ENCODE assay signal across 8 cellular contexts in genomic region chr14:36661506-36662257, GRCh38. TPM values are rescaled to one million over a fixed set of nuclear protein-coding genes. Genes with fewer than 3 reads are reported as not detected.
DNase-seq lines count a peak whose midpoint lies in the region; ATAC-seq and TF ChIP-seq lines count a peak whose summit lies in the region.

Gene PAX9 (plus strand): TSS chr14:36661860. CDS start chr14:36662090, 230 bp downstream.

- H3K4me1 ChIP-seq in BE2C (no peaks in the 10 kb centered on the region), adrenal gland (replicated peaks in 1 of 2) (peaks cover 14 to 37% of the 10 kb centered on the region in 2 donors), iPS DF 6.9 (ENCODE audit: control insufficient read depth, insufficient read depth, low read length) (peaks cover 9% of the 10 kb centered on the region), sigmoid colon (peaks cover 0 to 68% (median 63%) of the 10 kb centered on the region in 4 donors)

- TF ChIP-seq CTCF in BE2C (IDR thresholded peaks at IDR 0.05; ENCODE audit: low read depth, low read length), result no peak
- no peak for TF ChIP-seq CTCF in adrenal gland (IDR thresholded peaks at IDR 0.05)
- TF ChIP-seq CTCF in sigmoid colon (IDR thresholded peaks at IDR 0.05), result no peak

- ATAC-seq in GM18868 (IDR thresholded peaks at IDR 0.05; ENCODE audit: unreplicated experiment), result peak; percentile 92
- peak; percentile 61 for ATAC-seq in HG03520 (IDR thresholded peaks at IDR 0.05; ENCODE audit: unreplicated experiment)

- H3K4me3 ChIP-seq in BE2C (ENCODE audit: low read depth, low read length) (no peak within 1 kb of the TSS), adrenal gland (peak within 1 kb of the TSS in 1 of 4 donors; percentile 48), iPS DF 6.9 (ENCODE audit: low read length) (peak within 1 kb of the TSS; percentile 23; the same call in 1 of the 2 replicates), sigmoid colon (peak within 1 kb of the TSS; percentile 20 to 42 (median 36))

- no peak for TF ChIP-seq POLR2A in adrenal gland (IDR thresholded peaks at IDR 0.05)
- no peak for TF ChIP-seq POLR2A in sigmoid colon (IDR thresholded peaks at IDR 0.05)

- H3K27me3 ChIP-seq in BE2C (peaks cover 98% of the 10 kb centered on the region), adrenal gland (peaks cover 96% of the 10 kb centered on the region), iPS DF 6.9 (ENCODE audit: control insufficient read depth, insufficient read depth, low read length) (peaks cover 92% of the 10 kb centered on the region), sigmoid colon (peaks cover 90 to 100% (median 96%) of the 10 kb centered on the region in 3 donors)

- WGBS in adrenal gland, 4 donors, result 2 to 3% (median 2%) methylated on average over 31 to 44 of the region's 44 CpGs
- no CpG with 5 or more reads among the region's 44 CpGs for WGBS in iPS DF 6.9 (ENCODE audit: insufficient coverage, insufficient read length)
- WGBS in sigmoid colon, 2 donors, result 1 to 4% methylated on average over 44 of the region's 44 CpGs

- H3K9me3 ChIP-seq in BE2C (no peaks in the 10 kb centered on the region), adrenal gland (replicated peaks in 1 of 3) (no peaks in the 10 kb centered on the region), iPS DF 6.9 (ENCODE audit: control insufficient read depth, insufficient read depth, low read length) (no peaks in the 10 kb centered on the region), sigmoid colon (no peaks in the 10 kb centered on the region)

- no peak for TF ChIP-seq EP300 in sigmoid colon (IDR thresholded peaks at IDR 0.05)

- H3K27ac ChIP-seq in adrenal gland, result no peak within 1 kb of the TSS
- H3K27ac ChIP-seq in iPS DF 6.9 (ENCODE audit: low read length), result no peak within 1 kb of the TSS
- peak within 1 kb of the TSS in 1 of 4 donors; percentile 24 for H3K27ac ChIP-seq in sigmoid colon

- no peaks in the 10 kb centered on the region for H3K36me3 ChIP-seq in BE2C
- no peaks in the 10 kb centered on the region for H3K36me3 ChIP-seq in adrenal gland (replicated peaks in 1 of 2)
- H3K36me3 ChIP-seq in iPS DF 6.9 (ENCODE audit: control insufficient read depth, insufficient read depth, low read length), result no peaks in the 10 kb centered on the region
- no peaks in the 10 kb centered on the region for H3K36me3 ChIP-seq in sigmoid colon

- peak; percentile 43 for DNase-seq in BE2C
- DNase-seq in NCI-H524 treated with DMSO at 0.1 percent for 48 hours (lab: John Stamatoyannopoulos, UW), result peak; percentile 79
- peak; percentile 48 to 79 (median 62) for DNase-seq in adrenal gland
- DNase-seq in iPS DF 6.9 (ENCODE audit: low read depth, low spot score), result no peak
- no peak for DNase-seq in sigmoid colon
- DNase-seq in activated CD8-positive, alpha-beta memory T cell treated with anti-CD3 and anti-CD28 coated beads, Interleukin-2, amount 50 U/mL, for 4 hours, result no peak

- intact Hi-C loops in adrenal gland (cut with DNase I), result no loop called here
- intact Hi-C loops in sigmoid colon (cut with DNase I), result no loop called here

RNA-seq across cellular contexts. Expression of gene PAX9, which starts in this region (rescaled TPM):
- not detected for polyA plus RNA-seq in BE2C (2012; ENCODE audit: insufficient read depth, insufficient read length, low read depth)
- total RNA-seq in adrenal gland (not detected), sigmoid colon (1 to 10 TPM in 2 of 4 donors, under 1 TPM in 1, not detected in 1; 0.28 to 1.2 (median 1.1) TPM)
- polyA plus RNA-seq in adrenal gland (under 1 TPM in 2 of 3 donors, not detected in 1; under 0.01 to 0.04 TPM), sigmoid colon (under 1 TPM in 2 of 3 donors, not detected in 1; under 0.01 to 0.07 TPM)

Comparison
In these comparisons a context has a peak if more than half of its experiments do, and no peak if none do; other contexts are left out.
1. Peak in DNase-seq in adrenal gland; RNA of the gene not detected or under 1 TPM.
2. DNase-seq: peak in BE2C (single experiment) and NCI-H524 treated with DMSO at 0.1 percent for 48 hours (single experiment); none in iPS DF 6.9 (single experiment), sigmoid colon (single experiment) and activated CD8-positive, alpha-beta memory T cell treated with anti-CD3 and anti-CD28 coated beads, Interleukin-2, amount 50 U/mL, for 4 hours (single experiment).